Comparison of ENCODE assay signal across 11 cellular contexts in genomic region chrX:153816821-153817220, GRCh38. TPM values are rescaled to one million over a fixed set of nuclear protein-coding genes. Genes with fewer than 3 reads are reported as not detected.
A peak's percentile ranks its signal among the peaks of the same experiment; 100 is the strongest.
DNase-seq lines count a peak whose midpoint lies in the region; ATAC-seq and TF ChIP-seq lines count a peak whose summit lies in the region.
"Had no signal": no experiment of that assay in that cellular context is flagged by ENCODE, and none has a peak within 500 bp of the region (broad histone marks: within the 10 kb centered on the region; RNA-seq: fewer than 3 reads in every experiment).

No MANE protein-coding gene starts in this region.

- DNase-seq in MV-4-11 (lab: John Stamatoyannopoulos, UW) (peak; percentile 1), astrocyte of the cerebellum (ENCODE audit: low read depth) (no peak), GF-D8 (lab: John Stamatoyannopoulos, UW) (no peak), medulla oblongata (ENCODE audit: extremely low spot score) (no peak), left ventricle myocardium superior (no peak)
- peak; percentile 55 for DNase-seq in activated CD4-positive, alpha-beta T cell treated with anti-CD3 and anti-CD28 coated beads for 48 hours
- peak; percentile 30 for DNase-seq in stimulated activated CD4-positive, alpha-beta T cell treated with anti-CD3 and anti-CD28 coated beads, Interleukin-1b, Interleukin-23, amount 100 ng/mL, for 48 hours
- DNase-seq: DMS79, thyroid gland had no signal

- intact Hi-C loops in left ventricle myocardium superior (cut with micrococcal nuclease), result no loop called here

- no peak for ATAC-seq in left ventricle myocardium superior
- ATAC-seq: left lung had no signal

- no peak overlapping the region for H3K4me3 ChIP-seq in astrocyte of the cerebellum (ENCODE audit: low read depth, low read length)
- H3K4me3 ChIP-seq: left lung, prostate gland, thyroid gland had no signal

- in situ Hi-C loops in astrocyte of the cerebellum (cut with HindIII; ENCODE audit: low sequenced_read_pairs), result no loop called here

- TF ChIP-seq CTCF in astrocyte of the cerebellum (IDR thresholded peaks at IDR 0.05; ENCODE audit: low read depth, low read length, missing control alignments), result peak; percentile 25

RNA-seq across cellular contexts. Expression of gene PDZD4, which starts 13.5 kb away (rescaled TPM):
- total RNA-seq in left ventricle myocardium superior, result 2.6 TPM

RNA-seq across cellular contexts. Expression of gene SSR4, which starts 22.4 kb away (rescaled TPM):
- total RNA-seq in left ventricle myocardium superior, result 145 TPM

RNA-seq across cellular contexts. Expression of gene IDH3G, which starts 22.6 kb away (rescaled TPM):
- 81.2 TPM for total RNA-seq in left ventricle myocardium superior

RNA-seq across cellular contexts. Expression of gene SRPK3, which starts 36.0 kb away (rescaled TPM):
- total RNA-seq in left ventricle myocardium superior, result 43.6 TPM

RNA-seq across cellular contexts. Expression of gene PLXNB3, which starts 52.8 kb away (rescaled TPM):
- total RNA-seq in left ventricle myocardium superior, result 2.4 TPM

Comparison
In these comparisons a context has a peak if more than half of its experiments do, and no peak if none do; other contexts are left out.
1. DNase-seq: peak in MV-4-11 (single experiment), activated CD4-positive, alpha-beta T cell treated with anti-CD3 and anti-CD28 coated beads for 48 hours (single experiment) and stimulated activated CD4-positive, alpha-beta T cell treated with anti-CD3 and anti-CD28 coated beads, Interleukin-1b, Interleukin-23, amount 100 ng/mL, for 48 hours (single experiment); none in astrocyte of the cerebellum (single experiment), GF-D8 (single experiment), medulla oblongata (single experiment) and left ventricle myocardium superior (single experiment).